Comparison of ENCODE assay signal across 8 cellular contexts in the genomic region with DNA sequence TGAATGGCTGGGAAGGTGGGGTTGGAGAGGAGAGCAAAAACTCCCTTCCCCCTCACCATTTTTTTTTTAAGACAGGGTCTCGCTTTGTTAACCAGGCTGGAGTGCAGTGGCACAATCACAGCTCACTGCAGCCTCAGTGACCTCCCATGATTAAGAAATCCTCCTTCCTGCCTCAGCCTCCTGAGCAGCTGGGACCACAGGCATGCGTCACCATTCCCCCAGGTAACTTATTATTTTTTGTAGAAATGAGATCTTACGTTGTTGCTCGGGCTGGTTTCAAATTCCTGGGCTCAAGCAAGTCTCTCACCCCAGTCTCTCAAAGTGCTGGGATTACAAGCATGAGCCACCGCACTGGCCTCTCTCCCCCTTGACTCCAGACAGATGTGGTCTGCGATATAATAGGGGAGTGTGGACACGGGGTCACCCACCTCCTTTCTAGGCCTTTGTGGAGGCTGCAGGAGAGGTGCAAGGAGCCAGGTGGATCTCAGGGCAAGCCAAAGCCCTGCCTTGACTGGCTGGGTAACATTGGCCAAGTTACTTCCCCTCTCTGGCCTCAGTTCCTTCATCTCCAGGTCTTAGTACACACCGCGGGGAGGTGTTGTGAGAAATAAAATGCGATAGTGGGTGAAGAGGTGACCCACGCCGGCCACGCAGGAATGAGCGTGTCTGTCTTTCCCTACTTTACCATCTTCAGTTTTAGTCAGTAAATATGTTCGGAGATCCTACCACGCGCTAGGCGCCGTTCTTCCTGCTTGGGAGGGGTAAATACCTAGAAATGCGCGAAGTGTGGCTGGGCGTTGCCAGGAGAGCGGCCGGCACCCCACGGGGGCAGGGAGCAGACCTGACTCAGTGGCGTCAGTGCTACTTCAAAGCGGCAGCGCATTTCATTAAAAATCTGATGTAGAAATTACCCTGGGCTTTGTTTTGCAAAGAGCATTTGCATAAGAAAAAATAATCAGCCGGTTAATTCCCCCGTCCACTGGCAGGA. TPM values are rescaled to one million over a fixed set of nuclear protein-coding genes. Genes with fewer than 3 reads are reported as not detected.
DNase-seq lines count a peak whose midpoint lies in the region; ATAC-seq, FAIRE-seq and TF ChIP-seq lines count a peak whose summit lies in the region.

No MANE protein-coding gene starts in this region.

- H3K27me3 ChIP-seq in CD8-positive, alpha-beta T cell (ENCODE audit: insufficient read depth, low read length) = peaks cover 2% of the 10 kb centered on the region
- H3K27me3 ChIP-seq in PC-3 (ENCODE audit: low read length) = no peaks in the 10 kb centered on the region
- H3K27me3 ChIP-seq in endothelial cell of umbilical vein (ENCODE audit: control insufficient read depth in 2 of 2, insufficient read depth in 2 of 2, low read length in 2 of 2) = peaks cover 4 to 7% of the 10 kb centered on the region in 2 experiments
- H3K27me3 ChIP-seq in neural progenitor cell = peaks cover 33% of the 10 kb centered on the region

- H3K4me1 ChIP-seq in CD8-positive, alpha-beta T cell (ENCODE audit: insufficient read depth, low read length) = peaks cover 8% of the 10 kb centered on the region
- H3K4me1 ChIP-seq in PC-3 (ENCODE audit: insufficient read depth, low read length) = no peaks in the 10 kb centered on the region
- peaks cover 4% of the 10 kb centered on the region for H3K4me1 ChIP-seq in endothelial cell of umbilical vein (ENCODE audit: control insufficient read depth, extremely low read depth, insufficient read depth, low read length)
- peaks cover 11% of the 10 kb centered on the region for H3K4me1 ChIP-seq in neural progenitor cell

- H3K9ac ChIP-seq in PC-3 (ENCODE audit: low read length) (no peak overlapping the region), endothelial cell of umbilical vein (replicated peaks; ENCODE audit: extremely low read depth, insufficient read depth, low read length) (no peak overlapping the region), neural progenitor cell (no peak overlapping the region)

- H3K9me3 ChIP-seq in CD8-positive, alpha-beta T cell (ENCODE audit: low read length) = no peaks in the 10 kb centered on the region
- H3K9me3 ChIP-seq in PC-3 (ENCODE audit: low read length) (no peaks in the 10 kb centered on the region), endothelial cell of umbilical vein (replicated peaks; ENCODE audit: control insufficient read depth, insufficient read depth, low read length) (no peaks in the 10 kb centered on the region), neural progenitor cell (ENCODE audit: low read depth) (no peaks in the 10 kb centered on the region)

- CTCF ChIA-PET in CD8-positive, alpha-beta T cell (lab: Charles Lee) = interaction anchor here (0.5 to 3.5 kb wide), 16 partner anchors 9 to 392 kb away, joined by 3 to 51 read pairs (median 6); no protein-coding TSS in a partner anchor
- CTCF ChIA-PET in PC-3 (lab: Charles Lee) = interaction anchor here (0.5 to 1.6 kb wide), 2 partner anchors 115 to 668 kb away, joined by 15 to 35 read pairs; no protein-coding TSS in a partner anchor
- CTCF ChIA-PET in endothelial cell of umbilical vein (lab: Charles Lee) = interaction anchor here (0.6 to 18.5 kb wide), 46 partner anchors 9 to 366 kb away, joined by 3 to 728 read pairs (median 5); partner anchors contain the start of genes CORO2B and FEM1B

- no peak overlapping the region for H3K4me2 ChIP-seq in PC-3 (ENCODE audit: low read length)
- peak overlapping the region; percentile 72 for H3K4me2 ChIP-seq in endothelial cell of umbilical vein (ENCODE audit: insufficient read depth, low read length)
- H3K4me2 ChIP-seq in neural progenitor cell = peak overlapping the region; percentile 73

- intact Hi-C loops in CD8-positive, alpha-beta T cell (cut with DNase I, micrococcal nuclease) = loop anchor here (1.0 to 2.0 kb wide), 4 partner anchors 317 to 367 kb away; no protein-coding TSS in a partner anchor
- intact Hi-C loops in PC-3 (cut with micrococcal nuclease) (loop anchor here (2.0 kb wide), 1 partner anchor 116 kb away; no protein-coding TSS in a partner anchor), endothelial cell of umbilical vein (cut with micrococcal nuclease) (loop anchor here (1.0 kb wide), 4 partner anchors 20 to 317 kb away; partner anchors contain the start of gene CORO2B)

- peak in 1 of 7 experiments; percentile 48 for DNase-seq in CD8-positive, alpha-beta T cell
- DNase-seq in PC-3 (no peak), endothelial cell of umbilical vein (ENCODE audit: low read depth, low spot score) (no peak), neural progenitor cell (ENCODE audit: low spot score) (peak; percentile 51), dedifferentiated amniotic fluid mesenchymal stem cell (ENCODE audit: extremely low spot score) (no peak), anterior cingulate cortex (lab: John Stamatoyannopoulos, UW) (no peak)

- H3F3A ChIP-seq in PC-3 (ENCODE audit: low read length, unreplicated experiment) = no peaks in the 10 kb centered on the region
- H3F3A ChIP-seq in neural progenitor cell (ENCODE audit: low read depth) = peaks cover 4% of the 10 kb centered on the region

- BruUV-seq in PC-3 (replicated peaks; lab: Mats Ljungman, UMichigan) = no TSS peak
- BruUV-seq in endothelial cell of umbilical vein (replicated peaks; lab: Mats Ljungman, UMichigan) = no TSS peak

- no peaks in the 10 kb centered on the region for H3K9me1 ChIP-seq in endothelial cell of umbilical vein (replicated peaks; ENCODE audit: control insufficient read depth, extremely low read depth, insufficient read depth, low read length)

- no peak for TF ChIP-seq CTCF in CD8-positive, alpha-beta T cell (IDR thresholded peaks at IDR 0.05)
- TF ChIP-seq CTCF in PC-3 (conservative IDR thresholded peaks at IDR 0.05; ENCODE audit: low read depth, low read length) = no peak
- TF ChIP-seq CTCF in endothelial cell of umbilical vein (IDR thresholded peaks at IDR 0.05; ENCODE audit: extremely low read depth in 1 of 2, insufficient read depth in 1 of 2, low read depth in 1 of 2, low read length in 2 of 2) = no peak
- TF ChIP-seq CTCF in neural progenitor cell (IDR thresholded peaks at IDR 0.05) = no peak

- H3K36me3 ChIP-seq in CD8-positive, alpha-beta T cell (ENCODE audit: insufficient read depth, low read length) = no peaks in the 10 kb centered on the region
- no peaks in the 10 kb centered on the region for H3K36me3 ChIP-seq in PC-3 (ENCODE audit: low read depth, low read length)
- H3K36me3 ChIP-seq in endothelial cell of umbilical vein (ENCODE audit: control insufficient read depth in 2 of 2, extremely low read depth in 1 of 2, insufficient read depth in 2 of 2, low read length in 2 of 2) = no peaks in the 10 kb centered on the region
- no peaks in the 10 kb centered on the region for H3K36me3 ChIP-seq in neural progenitor cell

- TF ChIP-seq POLR2A in endothelial cell of umbilical vein (IDR thresholded peaks at IDR 0.05; ENCODE audit: low read depth, low read length) = no peak

- no peak for ATAC-seq in CD8-positive, alpha-beta T cell
- ATAC-seq in PC-3 (no peak), HG02588 (IDR thresholded peaks at IDR 0.05; ENCODE audit: unreplicated experiment) (no peak), HG03469 (IDR thresholded peaks at IDR 0.05; ENCODE audit: unreplicated experiment) (no peak)

- no peak for FAIRE-seq in endothelial cell of umbilical vein (lab: Jason Lieb, UNC)

- no peaks in the 10 kb centered on the region for H3K9me3 Mint-ChIP-seq in CD8-positive, alpha-beta T cell
- peaks cover 3% of the 10 kb centered on the region for H3K9me3 Mint-ChIP-seq in neural progenitor cell

- H3K4me1 Mint-ChIP-seq in CD8-positive, alpha-beta T cell (ENCODE audit: low read depth) = peaks cover 18% of the 10 kb centered on the region
- H3K4me1 Mint-ChIP-seq in neural progenitor cell = peaks cover 48% of the 10 kb centered on the region

- H2AFZ ChIP-seq in PC-3 (ENCODE audit: low read length) = 0 out of 2 replicates have a peak overlapping the region, but pooled peaks have one; percentile 91
- no peak overlapping the region for H2AFZ ChIP-seq in endothelial cell of umbilical vein (ENCODE audit: low read depth, low read length)
- H2AFZ ChIP-seq in neural progenitor cell (replicated peaks) = peak overlapping the region; percentile 95

- H3K9me2 ChIP-seq in PC-3 (replicated peaks; ENCODE audit: low read length) = no peaks in the 10 kb centered on the region

- H4K20me1 ChIP-seq in PC-3 (ENCODE audit: low read length) (no peaks in the 10 kb centered on the region), endothelial cell of umbilical vein (replicated peaks; ENCODE audit: control insufficient read depth, extremely low read depth, insufficient read depth, low read length) (no peaks in the 10 kb centered on the region), neural progenitor cell (ENCODE audit: low read depth) (no peaks in the 10 kb centered on the region)

- dilution Hi-C loops in endothelial cell of umbilical vein (cut with MboI; ENCODE audit: extremely low pct_ligation_motif_present, low sequenced_read_pairs) = no loop called here

- H3K4me3 ChIP-seq in CD8-positive, alpha-beta T cell (ENCODE audit: low read depth, low read length) = peak overlapping the region; percentile 66
- no peak overlapping the region for H3K4me3 ChIP-seq in PC-3 (ENCODE audit: low read length)
- no peak overlapping the region for H3K4me3 ChIP-seq in endothelial cell of umbilical vein (replicated peaks in 1 of 3; ENCODE audit: insufficient read depth in 1 of 3, low read depth in 1 of 3, low read length in 3 of 3)
- peak overlapping the region; percentile 47 for H3K4me3 ChIP-seq in neural progenitor cell

- H3K36me3 Mint-ChIP-seq in CD8-positive, alpha-beta T cell = no peaks in the 10 kb centered on the region
- H3K36me3 Mint-ChIP-seq in neural progenitor cell = no peaks in the 10 kb centered on the region

- peaks cover 58% of the 10 kb centered on the region for H3K27me3 Mint-ChIP-seq in CD8-positive, alpha-beta T cell (ENCODE audit: low read depth)
- peaks cover 19% of the 10 kb centered on the region for H3K27me3 Mint-ChIP-seq in neural progenitor cell (ENCODE audit: insufficient read depth, low read depth)

- H3K79me2 ChIP-seq in PC-3 (ENCODE audit: low read length) (no peaks in the 10 kb centered on the region), endothelial cell of umbilical vein (ENCODE audit: control insufficient read depth, insufficient read depth, low read length) (no peaks in the 10 kb centered on the region), neural progenitor cell (ENCODE audit: low read depth) (no peaks in the 10 kb centered on the region)

- POLR2A ChIA-PET in CD8-positive, alpha-beta T cell (lab: Charles Lee) = no interaction called here
- POLR2A ChIA-PET in PC-3 (lab: Charles Lee; ENCODE audit: unreplicated experiment) = no interaction called here
- POLR2A ChIA-PET in endothelial cell of umbilical vein (lab: Charles Lee) = no interaction called here

- H3K4me3 Mint-ChIP-seq in CD8-positive, alpha-beta T cell = peak overlapping the region; percentile 75
- H3K4me3 Mint-ChIP-seq in neural progenitor cell = peak overlapping the region; percentile 86

- H3K27ac ChIP-seq in CD8-positive, alpha-beta T cell (ENCODE audit: low read depth, low read length) = no peak overlapping the region
- H3K27ac ChIP-seq in PC-3 (ENCODE audit: low read length) (no peak overlapping the region), endothelial cell of umbilical vein (ENCODE audit: insufficient read depth, low read depth, low read length) (no peak overlapping the region), neural progenitor cell (no peak overlapping the region)

- no peak overlapping the region for H3K27ac Mint-ChIP-seq in CD8-positive, alpha-beta T cell
- no peak overlapping the region for H3K27ac Mint-ChIP-seq in neural progenitor cell

RNA-seq across cellular contexts. Expression of gene CORO2B, which starts 20.2 kb away (rescaled TPM):
- total RNA-seq in CD8-positive, alpha-beta T cell = under 1 TPM; 0.08 to 0.17 TPM
- 0.66 and 0.92 TPM in 2 replicates for total RNA-seq in PC-3 (2014; rRNA removed)
- 2.9 and 3.7 TPM in 2 replicates for total RNA-seq in endothelial cell of umbilical vein
- polyA plus RNA-seq in endothelial cell of umbilical vein = 2.4 and 2.9 TPM in 2 replicates
- 2.0 and 2.2 TPM in 2 replicates for polyA plus RNA-seq in endothelial cell of umbilical vein (2011; cell fraction: cytosol; rRNA removed)
- polyA plus RNA-seq in endothelial cell of umbilical vein (2011; cell fraction: nucleus; rRNA removed) = 2.3 TPM in 2 replicates
- polyA plus RNA-seq in endothelial cell of umbilical vein (2012) = 0.50 and 1.1 TPM in 2 replicates
- 2.6 and 2.7 TPM in 2 replicates for polyA minus RNA-seq in endothelial cell of umbilical vein
- not detected for polyA minus RNA-seq in endothelial cell of umbilical vein (2011; cell fraction: cytosol; rRNA and poly(A)+ RNA removed)
- 0.91 and 1.3 TPM in 2 replicates for polyA minus RNA-seq in endothelial cell of umbilical vein (2011; cell fraction: nucleus; rRNA and poly(A)+ RNA removed)
- total RNA-seq in neural progenitor cell (ENCODE audit: low replicate concordance) = 1.0 and 3.3 TPM in 2 replicates

Comparison
In these comparisons a context has a peak if more than half of its experiments do, and no peak if none do; other contexts are left out.
1. H3K4me3 ChIP-seq: peak in CD8-positive, alpha-beta T cell (single experiment) and neural progenitor cell (single experiment); none in PC-3 (single experiment) and endothelial cell of umbilical vein (0 of 3).